Comparison of ENCODE assay signal across 1 cellular context in the genomic region with DNA sequence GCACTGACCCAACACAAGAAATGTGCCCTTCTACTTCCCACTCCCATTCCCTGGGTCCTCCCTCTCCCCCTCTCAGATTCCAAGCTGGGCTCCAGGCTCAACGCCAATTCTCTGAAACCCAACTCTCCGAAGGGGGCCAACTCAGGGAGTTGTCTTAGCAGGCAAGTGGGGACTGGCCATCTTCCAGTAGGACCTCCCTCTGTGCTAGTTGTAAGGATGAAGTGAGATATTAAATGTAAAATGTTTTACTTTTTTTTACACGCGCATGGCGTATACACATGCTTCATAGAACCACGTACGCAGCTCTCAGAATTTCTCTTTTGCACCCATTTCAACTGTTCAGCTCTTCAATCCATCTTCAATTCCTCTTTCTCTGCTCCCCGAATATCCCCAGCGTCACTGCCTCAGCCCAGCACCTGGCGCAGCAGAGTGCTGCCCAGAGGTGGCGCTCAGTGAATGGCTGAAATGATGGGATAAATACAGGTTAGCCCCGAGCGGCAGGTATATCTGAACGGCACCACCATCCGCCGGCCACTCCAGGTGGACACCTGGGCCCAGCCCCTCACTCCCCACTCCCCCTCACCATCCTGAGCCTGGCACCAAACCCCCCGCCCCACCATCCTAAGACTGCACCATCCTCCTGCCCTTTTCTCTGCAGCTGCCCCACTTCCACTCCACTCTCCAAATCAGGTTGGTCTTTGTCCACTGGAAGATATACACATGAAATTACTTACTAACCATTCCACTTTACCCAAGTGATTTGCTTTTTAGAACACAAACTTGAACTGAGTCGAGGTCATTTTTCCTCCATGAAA.
TF ChIP-seq lines count a peak whose summit lies in the region.

No MANE protein-coding gene starts in this region.

TF ChIP-seq in SK-N-SH, 30 proteins besides CTCF, POLR2A, EP300 and RAD21:
- TF ChIP-seq, protein P1, sequence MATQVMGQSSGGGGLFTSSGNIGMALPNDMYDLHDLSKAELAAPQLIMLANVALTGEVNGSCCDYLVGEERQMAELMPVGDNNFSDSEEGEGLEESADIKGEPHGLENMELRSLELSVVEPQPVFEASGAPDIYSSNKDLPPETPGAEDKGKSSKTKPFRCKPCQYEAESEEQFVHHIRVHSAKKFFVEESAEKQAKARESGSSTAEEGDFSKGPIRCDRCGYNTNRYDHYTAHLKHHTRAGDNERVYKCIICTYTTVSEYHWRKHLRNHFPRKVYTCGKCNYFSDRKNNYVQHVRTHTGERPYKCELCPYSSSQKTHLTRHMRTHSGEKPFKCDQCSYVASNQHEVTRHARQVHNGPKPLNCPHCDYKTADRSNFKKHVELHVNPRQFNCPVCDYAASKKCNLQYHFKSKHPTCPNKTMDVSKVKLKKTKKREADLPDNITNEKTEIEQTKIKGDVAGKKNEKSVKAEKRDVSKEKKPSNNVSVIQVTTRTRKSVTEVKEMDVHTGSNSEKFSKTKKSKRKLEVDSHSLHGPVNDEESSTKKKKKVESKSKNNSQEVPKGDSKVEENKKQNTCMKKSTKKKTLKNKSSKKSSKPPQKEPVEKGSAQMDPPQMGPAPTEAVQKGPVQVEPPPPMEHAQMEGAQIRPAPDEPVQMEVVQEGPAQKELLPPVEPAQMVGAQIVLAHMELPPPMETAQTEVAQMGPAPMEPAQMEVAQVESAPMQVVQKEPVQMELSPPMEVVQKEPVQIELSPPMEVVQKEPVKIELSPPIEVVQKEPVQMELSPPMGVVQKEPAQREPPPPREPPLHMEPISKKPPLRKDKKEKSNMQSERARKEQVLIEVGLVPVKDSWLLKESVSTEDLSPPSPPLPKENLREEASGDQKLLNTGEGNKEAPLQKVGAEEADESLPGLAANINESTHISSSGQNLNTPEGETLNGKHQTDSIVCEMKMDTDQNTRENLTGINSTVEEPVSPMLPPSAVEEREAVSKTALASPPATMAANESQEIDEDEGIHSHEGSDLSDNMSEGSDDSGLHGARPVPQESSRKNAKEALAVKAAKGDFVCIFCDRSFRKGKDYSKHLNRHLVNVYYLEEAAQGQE (IDR thresholded peaks at IDR 0.05; ENCODE audit: low read depth, low read length): no peak
- TF ChIP-seq MEF2A (IDR thresholded peaks at IDR 0.05; ENCODE audit: borderline replicate concordance, low read depth) (no peak), FOXJ3 (CRISPR knock-in tag; IDR thresholded peaks at IDR 0.05) (no peak), MAX (IDR thresholded peaks at IDR 0.05; ENCODE audit: low read depth) (no peak), SMC3 (IDR thresholded peaks at IDR 0.05; ENCODE audit: low read depth, low read length) (no peak), NFIC (IDR thresholded peaks at IDR 0.05; ENCODE audit: borderline replicate concordance) (no peak), FOSL2 (IDR thresholded peaks at IDR 0.05; ENCODE audit: borderline replicate concordance, low read depth) (no peak)
- TF ChIP-seq, protein P2, sequence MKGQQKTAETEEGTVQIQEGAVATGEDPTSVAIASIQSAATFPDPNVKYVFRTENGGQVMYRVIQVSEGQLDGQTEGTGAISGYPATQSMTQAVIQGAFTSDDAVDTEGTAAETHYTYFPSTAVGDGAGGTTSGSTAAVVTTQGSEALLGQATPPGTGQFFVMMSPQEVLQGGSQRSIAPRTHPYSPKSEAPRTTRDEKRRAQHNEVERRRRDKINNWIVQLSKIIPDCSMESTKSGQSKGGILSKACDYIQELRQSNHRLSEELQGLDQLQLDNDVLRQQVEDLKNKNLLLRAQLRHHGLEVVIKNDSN (IDR thresholded peaks at IDR 0.05; ENCODE audit: borderline replicate concordance, low read depth): no peak
